Comparison of ENCODE assay signal across 8 cellular contexts in the genomic region with DNA sequence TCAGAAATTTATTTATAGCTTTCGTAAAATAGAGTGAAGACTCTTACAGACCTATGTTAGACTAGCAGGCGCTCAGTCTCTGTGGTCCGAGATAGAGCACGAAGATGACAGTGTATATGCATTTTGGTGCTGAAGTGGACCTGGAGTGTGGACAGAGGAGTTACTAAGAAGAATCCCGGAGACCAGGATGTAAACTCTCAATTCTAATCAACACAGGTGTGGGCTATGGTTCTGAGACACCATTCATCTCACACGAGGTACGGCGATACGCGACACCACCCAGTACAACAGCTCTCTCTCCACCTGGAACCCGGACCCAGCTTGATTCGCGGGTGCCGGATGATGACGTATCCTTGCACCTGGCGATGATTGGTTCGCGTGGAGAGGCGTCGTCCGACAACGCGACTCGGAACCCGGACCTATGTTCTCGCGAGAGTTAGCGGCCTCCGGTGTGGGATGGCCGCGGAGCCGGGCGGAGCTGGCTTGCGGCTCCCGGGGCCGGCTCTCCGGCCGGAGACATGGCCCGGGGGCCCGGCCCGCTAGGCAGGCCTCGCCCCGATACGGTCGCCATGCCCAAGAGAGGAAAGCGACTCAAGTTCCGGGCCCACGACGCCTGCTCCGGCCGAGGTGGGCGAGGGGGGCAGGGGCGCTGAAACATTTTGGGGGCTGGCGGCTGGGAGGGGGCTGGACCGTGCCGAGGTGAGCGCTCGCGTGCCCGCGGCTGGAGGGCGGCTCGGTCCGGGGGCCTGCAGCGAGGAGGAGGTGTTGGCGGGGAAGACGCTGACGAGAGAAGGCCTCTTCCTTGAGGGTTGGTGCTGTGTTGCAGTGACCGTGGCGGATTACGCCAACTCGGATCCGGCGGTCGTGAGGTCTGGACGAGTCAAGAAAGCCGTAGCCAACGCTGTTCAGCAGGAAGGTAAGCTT. TPM values are rescaled to one million over a fixed set of nuclear protein-coding genes. Genes with fewer than 3 reads are reported as not detected.
DNase-seq lines count a peak whose midpoint lies in the region; ATAC-seq, FAIRE-seq and TF ChIP-seq lines count a peak whose summit lies in the region.

A gene with protein sequence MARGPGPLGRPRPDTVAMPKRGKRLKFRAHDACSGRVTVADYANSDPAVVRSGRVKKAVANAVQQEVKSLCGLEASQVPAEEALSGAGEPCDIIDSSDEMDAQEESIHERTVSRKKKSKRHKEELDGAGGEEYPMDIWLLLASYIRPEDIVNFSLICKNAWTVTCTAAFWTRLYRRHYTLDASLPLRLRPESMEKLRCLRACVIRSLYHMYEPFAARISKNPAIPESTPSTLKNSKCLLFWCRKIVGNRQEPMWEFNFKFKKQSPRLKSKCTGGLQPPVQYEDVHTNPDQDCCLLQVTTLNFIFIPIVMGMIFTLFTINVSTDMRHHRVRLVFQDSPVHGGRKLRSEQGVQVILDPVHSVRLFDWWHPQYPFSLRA (plus strand): TSS at position 427 of the 924 bp plus-strand sequence. CDS start 92 bp downstream, at position 519.

- no peaks in the 10 kb centered on the region for H3K27me3 Mint-ChIP-seq in memory B cell

- no peak within 1 kb of the TSS for H4K91ac ChIP-seq in H1 (replicated peaks; ENCODE audit: insufficient read length, low read length)

- CTCF ChIA-PET in H1 (lab: Charles Lee; ENCODE audit: partially characterized antibody): interaction anchor here (0.7 to 3.7 kb wide), 6 partner anchors 8 to 80 kb away, joined by 3 to 14 read pairs (median 6); a partner anchor contains a TSS

- H3K9me3 ChIP-seq in H1 (ENCODE audit: insufficient read depth in 2 of 2, low read depth in 1 of 2, low read length in 1 of 2): no peaks in the 10 kb centered on the region

- H3K79me1 ChIP-seq in H1 (ENCODE audit: low read depth, low read length): no peaks in the 10 kb centered on the region

- H4K8ac ChIP-seq in H1 (ENCODE audit: extremely low read depth, insufficient read depth, low read length): peak within 1 kb of the TSS; percentile 94

- peaks cover 0 to 4% (median 1%) of the 10 kb centered on the region in 4 experiments; a peak in 3 of 7 replicates for H3K4me1 ChIP-seq in H1 (replicated peaks in 1 of 4; ENCODE audit: control insufficient read depth in 3 of 4, insufficient read depth in 4 of 4, low read length in 3 of 4)

- FAIRE-seq in HTR-8/SVneo (lab: Jason Lieb, UNC) (peak; percentile 98), H1 (lab: Jason Lieb, UNC) (peak; percentile 66)

- no peak within 1 kb of the TSS for H3K23ac ChIP-seq in H1 (ENCODE audit: insufficient read length)

- peak within 1 kb of the TSS; percentile 79; the same call in 1 of the 2 replicates for H2AFZ ChIP-seq in H1 (ENCODE audit: low read length)

- peak within 1 kb of the TSS; percentile 84 for H3K56ac ChIP-seq in H1 (replicated peaks; ENCODE audit: insufficient read length, low read depth, low read length)

- peaks cover 21% of the 10 kb centered on the region for H3K4me1 Mint-ChIP-seq in memory B cell

- POLR2A ChIA-PET in H1 (lab: Charles Lee; ENCODE audit: partially characterized antibody): interaction anchor here (0.6 to 7.4 kb wide), 38 partner anchors 9 to 335 kb away, joined by 3 to 72 read pairs (median 4); a partner anchor contains a TSS

- peaks cover 0 to 40% of the 10 kb centered on the region in 2 experiments; a peak in 3 of 4 replicates for H3K79me2 ChIP-seq in H1 (ENCODE audit: control insufficient read depth in 1 of 2, insufficient read depth in 2 of 2, low read length in 2 of 2)

- peak within 1 kb of the TSS; percentile 95 for H2BK120ac ChIP-seq in H1 (replicated peaks; ENCODE audit: low read depth, low read length)

- H3K18ac ChIP-seq in H1 (ENCODE audit: extremely low read depth, low read length): peak within 1 kb of the TSS; percentile 55; the same call in 1 of the 2 replicates

- peak within 1 kb of the TSS; percentile 91 to 99 (median 98) for H3K9ac ChIP-seq in H1 (replicated peaks in 1 of 4; ENCODE audit: extremely low read depth in 1 of 4, low read depth in 3 of 4, low read length in 3 of 4)

- H2BK12ac ChIP-seq in H1 (ENCODE audit: low read depth, low read length): peak within 1 kb of the TSS; percentile 99

- H3K4me2 ChIP-seq in H1 (ENCODE audit: insufficient read depth in 1 of 2, low read depth in 2 of 2, low read length in 2 of 2): peak within 1 kb of the TSS; percentile 52 to 93

- peak within 1 kb of the TSS; percentile 94; the same call in 1 of the 2 replicates for H2AK5ac ChIP-seq in H1 (ENCODE audit: low read depth, low read length)

- H4K5ac ChIP-seq in H1 (ENCODE audit: insufficient read length, low read depth, low read length): peak within 1 kb of the TSS; percentile 91

- TF ChIP-seq POLR2A in H1 (IDR thresholded peaks at IDR 0.05; ENCODE audit: control extremely low read depth in 1 of 2, low read depth in 2 of 2, low read length in 2 of 2): peak; percentile 98 to 99

- peaks cover 13% of the 10 kb centered on the region for H3K36me3 Mint-ChIP-seq in memory B cell

- no peak for TF ChIP-seq EP300 in H1 (IDR thresholded peaks at IDR 0.05; ENCODE audit: borderline replicate concordance in 1 of 2, low read depth in 2 of 2, low read length in 2 of 2)

- H3K14ac ChIP-seq in H1 (ENCODE audit: insufficient read length): no peak within 1 kb of the TSS

- no peak for TF ChIP-seq CTCF in H1 (IDR thresholded peaks at IDR 0.05; ENCODE audit: control extremely low read depth in 1 of 3, insufficient read depth in 1 of 3, low read depth in 1 of 3, low read length in 3 of 3)

- H3K27me3 ChIP-seq in H1 (replicated peaks in 1 of 4; ENCODE audit: control insufficient read depth in 3 of 4, extremely low read depth in 1 of 4, insufficient read depth in 3 of 4, low read length in 3 of 4): no peaks in the 10 kb centered on the region

- peak within 1 kb of the TSS; percentile 81 to 99 (median 97) for H3K4me3 ChIP-seq in H1 (ENCODE audit: extremely low read depth in 1 of 4, insufficient read depth in 2 of 4, low read depth in 3 of 4, low read length in 4 of 4)

- H3K27ac ChIP-seq in H1 (ENCODE audit: low read depth, low read length): peak within 1 kb of the TSS; percentile 97

- H4K20me1 ChIP-seq in H1 (replicated peaks in 1 of 2; ENCODE audit: control insufficient read depth in 1 of 2, insufficient read depth in 2 of 2, low read length in 2 of 2): peaks cover 0 to 2% of the 10 kb centered on the region in 2 experiments

- DNase-seq in CMK (ENCODE audit: low read depth) (peak; percentile 98), HTR-8/SVneo (ENCODE audit: insufficient read length, low spot score) (peak; percentile 99), NOMO-1 treated with dmso at 0.1 percent for 144 hours (lab: John Stamatoyannopoulos, UW; ENCODE audit: unreplicated experiment) (peak; percentile 88), H1 (ENCODE audit: low read depth in 1 of 2, low spot score in 2 of 2) (peak; percentile 90 to 95), memory B cell (ENCODE audit: low spot score in 2 of 2) (peak; percentile 85 to 90)
- peak; percentile 76 to 90 (median 84) for DNase-seq in activated CD8-positive, alpha-beta memory T cell treated with anti-CD3 and anti-CD28 coated beads for 48 hours (ENCODE audit: low read depth in 2 of 3, low spot score in 2 of 3)
- peak; percentile 91 for DNase-seq in stimulated activated CD8-positive, alpha-beta memory T cell treated with anti-CD3 and anti-CD28 coated beads, Interleukin-12 subunit alpha, Interleukin-12 subunit beta, amount 100 ng/mL, for 24 hours (ENCODE audit: extremely low read depth)

- H3K23me2 ChIP-seq in H1 (ENCODE audit: low read depth, low read length): peaks cover 8% of the 10 kb centered on the region; the same call in 1 of the 2 replicates

- H2BK5ac ChIP-seq in H1 (ENCODE audit: low read depth, low read length): peak within 1 kb of the TSS; percentile 97

- TF ChIP-seq RAD21 in H1 (IDR thresholded peaks at IDR 0.05 in 1 of 2, conservative IDR thresholded peaks at IDR 0.05 in 1 of 2; ENCODE audit: low read depth in 2 of 2, low read length in 2 of 2): no peak

- H2BK20ac ChIP-seq in H1 (ENCODE audit: low read length): no peak within 1 kb of the TSS

- 1% methylated on average over 60 of the region's 78 CpGs; no CpG with 5 or more reads in 1 of the 2 experiments for WGBS in H1 (ENCODE audit: extremely low coverage in 1 of 2, insufficient coverage in 1 of 2, insufficient read length in 1 of 2, insufficient replicate concordance in 2 of 2, low coverage in 1 of 2, low lambda C conversion rate in 2 of 2, missing lambda C conversion rate in 1 of 2), 2 experiments

- H3K9me3 Mint-ChIP-seq in memory B cell: peaks cover 2% of the 10 kb centered on the region

- H3K4ac ChIP-seq in H1 (replicated peaks; ENCODE audit: insufficient read length, low read depth, low read length): peak within 1 kb of the TSS; percentile 98

- peak within 1 kb of the TSS; percentile 95 for H3K27ac Mint-ChIP-seq in memory B cell

- peak; percentile 89 for ATAC-seq in GM21360 (IDR thresholded peaks at IDR 0.05; ENCODE audit: unreplicated experiment)
- ATAC-seq in memory B cell (ENCODE audit: low read depth): peak; percentile 91

- H2BK15ac ChIP-seq in H1 (ENCODE audit: low read length): 0 out of 2 replicates have a peak within 1 kb of the TSS, but pooled peaks have one; percentile 31

- peaks cover 2 to 27% (median 18%) of the 10 kb centered on the region in 4 experiments; a peak in 5 of 8 replicates for H3K36me3 ChIP-seq in H1 (ENCODE audit: control insufficient read depth in 2 of 4, insufficient read depth in 4 of 4, low read length in 3 of 4)

- peak within 1 kb of the TSS; percentile 91 for H3K4me3 Mint-ChIP-seq in memory B cell

TF ChIP-seq in H1, 55 proteins besides CTCF, POLR2A, EP300 and RAD21 (continues in another document):
- TF ChIP-seq EGR1 (IDR thresholded peaks at IDR 0.05; ENCODE audit: borderline replicate concordance, low read depth, low read length) (no peak), ASH2L (IDR thresholded peaks at IDR 0.05; ENCODE audit: low read length) (peak; percentile 88), GTF2F1 (IDR thresholded peaks at IDR 0.05; ENCODE audit: borderline replicate concordance, low read depth, low read length) (peak; percentile 70; the same call in 1 of the 2 replicates), SAP30 (IDR thresholded peaks at IDR 0.05; ENCODE audit: insufficient read depth, insufficient replicate concordance, low read length) (peak; percentile 63), TAF7 (optimal IDR thresholded peaks at IDR 0.05; ENCODE audit: borderline replicate concordance, low read depth, low read length) (peak; percentile 43)

RNA-seq across cellular contexts. Expression of the gene that starts here (rescaled TPM):
- total RNA-seq in H1 (2021; fragmentation: NEBNext Ultra II Directional; extraction: Animal tissue kit (Norgen Biotek cat#: 25700)): 107 TPM in 2 replicates
- 160 and 173 TPM in 2 replicates for polyA plus RNA-seq in H1 (2011; rRNA removed)
- 145 TPM for polyA plus RNA-seq in H1 (2011; cell fraction: cytosol; rRNA removed)
- polyA plus RNA-seq in H1 (2011; cell fraction: nucleus; rRNA removed): 139 TPM
- polyA plus RNA-seq in H1 (2012, experiment 1 of 2): 74.7 to 91.0 TPM (median 88.0 TPM) in 4 replicates
- polyA plus RNA-seq in H1 (2012, experiment 2 of 2): 75.9 TPM
- 66.1 TPM for polyA plus RNA-seq in H1 (2013, experiment 1 of 2)
- polyA plus RNA-seq in H1 (2013, experiment 2 of 2): 65.5 TPM
- polyA minus RNA-seq in H1 (2011; rRNA and poly(A)+ RNA removed): 169 and 202 TPM in 2 replicates
- 46.2 TPM for polyA minus RNA-seq in H1 (2011; cell fraction: cytosol; rRNA and poly(A)+ RNA removed)
- polyA minus RNA-seq in H1 (2011; cell fraction: nucleus; rRNA and poly(A)+ RNA removed): 65.6 TPM

Comparison
In these comparisons a context has a peak if more than half of its experiments do, and no peak if none do; other contexts are left out.
1. Peak in every context shown above with its lines: DNase-seq, ATAC-seq, H3K4me3 ChIP-seq and H3K27ac ChIP-seq.